Comparison of ENCODE assay signal across 34 cellular contexts in genomic region chr5:90746119-90746518, GRCh38.
"Had no signal": no experiment of that assay in that cellular context is flagged by ENCODE, and none has a peak within 500 bp of the region (broad histone marks: within the 10 kb centered on the region; RNA-seq: fewer than 3 reads in every experiment).

No MANE protein-coding gene starts in this region.

- H3K4me3 ChIP-seq: MG63 had no signal

- H3K4me2 ChIP-seq: KMS-11 had no signal

- H3K9me3 ChIP-seq: MG63 had no signal

- H3K9ac ChIP-seq: KMS-11 had no signal

- DNase-seq: Karpas-422, Kasumi-1, MG63, MM.1S, MV-4-11, NCI-H1048, NCI-H1092, NCI-H1092 treated with DMSO at 0.1 percent for 48 hours, NCI-H1105, NCI-H1105 treated with DMSO at 0.1 percent for 48 hours, NCI-H1417 treated with DMSO at 0.1 percent for 48 hours, NCI-H1436, NCI-H1436 treated with DMSO at 0.1 percent for 48 hours, NCI-H146, NCI-H1694, NCI-H1694 treated with DMSO at 0.1 percent for 48 hours, NCI-H187, NCI-H187 treated with DMSO at 0.1 percent for 48 hours, NCI-H1930, NCI-H2029, NCI-H2029 treated with DMSO at 0.1 percent for 48 hours, NCI-H2081, NCI-H2081 treated with DMSO at 0.1 percent for 48 hours, NCI-H2107, NCI-H2171, NCI-H2171 treated with DMSO at 0.1 percent for 48 hours, NCI-H2227 treated with DMSO at 0.1 percent for 48 hours, NCI-H226, NCI-H345, NCI-H446, NCI-H446 treated with DMSO at 0.1 percent for 48 hours, NCI-H510A, NCI-H510A treated with DMSO at 0.1 percent for 48 hours had no signal

- H3K27ac ChIP-seq: KMS-11 had no signal

- H3K36me3 ChIP-seq: MG63 had no signal
